Comparison of ENCODE assay signal across 14 cellular contexts in the genomic region with DNA sequence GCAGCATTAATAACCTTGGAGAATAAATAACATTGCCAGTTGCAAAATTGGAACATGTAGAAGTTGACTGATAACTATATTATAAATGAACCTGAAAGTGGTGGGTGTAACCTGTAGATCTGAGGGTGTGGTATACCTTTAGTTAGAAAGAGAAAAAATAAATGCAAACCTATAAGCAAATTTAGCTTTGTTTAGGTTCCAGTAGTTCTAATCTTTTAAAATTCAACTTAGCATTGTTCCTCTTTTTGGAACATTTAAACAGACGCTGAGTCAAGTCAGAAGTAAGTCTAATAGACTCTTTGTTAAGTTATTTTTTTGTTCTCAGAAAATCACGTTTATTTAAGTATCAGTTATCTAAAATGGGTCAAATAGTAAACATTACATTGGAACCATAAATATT.
A peak's percentile ranks its signal among the peaks of the same experiment; 100 is the strongest.
DNase-seq lines count a peak whose midpoint lies in the region; ATAC-seq, FAIRE-seq and TF ChIP-seq lines count a peak whose summit lies in the region.
"Had no signal": no experiment of that assay in that cellular context is flagged by ENCODE, and none has a peak within 500 bp of the region (broad histone marks: within the 10 kb centered on the region; RNA-seq: fewer than 3 reads in every experiment).

No MANE protein-coding gene starts in this region.

- H3K27ac ChIP-seq in BLaER1 = no peak overlapping the region
- H3K27ac ChIP-seq: A549, gastroesophageal sphincter, Peyer's patch, transverse colon had no signal

- peak; percentile 83 for ATAC-seq in GM19351 (IDR thresholded peaks at IDR 0.05; ENCODE audit: unreplicated experiment)
- peak; percentile 77 for ATAC-seq in HG02852 (IDR thresholded peaks at IDR 0.05; ENCODE audit: unreplicated experiment)
- ATAC-seq in HG03565 (IDR thresholded peaks at IDR 0.05; ENCODE audit: unreplicated experiment) = peak; percentile 75
- ATAC-seq in GM19328 (IDR thresholded peaks at IDR 0.05; ENCODE audit: unreplicated experiment) = no peak
- ATAC-seq: A549, gastroesophageal sphincter, left cardiac atrium had no signal

- H3K4me1 ChIP-seq in BLaER1 = peaks cover 89% of the 10 kb centered on the region
- H3K4me1 ChIP-seq: A549, gastroesophageal sphincter, Peyer's patch, transverse colon had no signal

- H3K27me3 ChIP-seq in BLaER1 = no peaks in the 10 kb centered on the region
- H3K27me3 ChIP-seq: gastroesophageal sphincter, Peyer's patch, transverse colon had no signal

- H4K20me1 ChIP-seq in BLaER1 = peaks cover 99% of the 10 kb centered on the region

- H3K4me3 ChIP-seq in BLaER1 = no peak overlapping the region
- H3K4me3 ChIP-seq: A549, gastroesophageal sphincter, Peyer's patch, transverse colon had no signal

- no peak for DNase-seq in activated naive CD4-positive, alpha-beta T cell treated with Interleukin-2 at 50 U/mL for 16 hours
- DNase-seq in NCI-H2029 (lab: John Stamatoyannopoulos, UW) (no peak), D721Med (ENCODE audit: insufficient read length, low spot score) (no peak)
- DNase-seq: DMS53, left cardiac atrium, Peyer's patch, transverse colon had no signal

- H3K4me2 ChIP-seq in BLaER1 = peak overlapping the region; percentile 94
- H3K4me2 ChIP-seq: A549 had no signal

- peaks cover 97% of the 10 kb centered on the region for H3K36me3 ChIP-seq in BLaER1
- H3K36me3 ChIP-seq: gastroesophageal sphincter, transverse colon had no signal

- no peak overlapping the region; the same call in 1 of the 2 replicates for H3K9ac ChIP-seq in BLaER1

- no peak for FAIRE-seq in D721Med (lab: Jason Lieb, UNC)
- FAIRE-seq: A549 had no signal

- no peaks in the 10 kb centered on the region for H3K9me3 ChIP-seq in BLaER1
- H3K9me3 ChIP-seq: A549, gastroesophageal sphincter, Peyer's patch, transverse colon had no signal

- no peak for TF ChIP-seq CTCF in D721Med (IDR thresholded peaks at IDR 0.05; ENCODE audit: insufficient read depth, missing control alignments)
